In genomic region chr1:20660363-20661234, GRCh38 we compare ENCODE assay signal across 8 cellular contexts. TPM values are rescaled to one million over a fixed set of nuclear protein-coding genes. Genes with fewer than 3 reads are reported as not detected.
DNase-seq lines count a peak whose midpoint lies in the region; ATAC-seq and TF ChIP-seq lines count a peak whose summit lies in the region.

No MANE protein-coding gene starts in this region.

- peak overlapping the region; percentile 96 to 99 (median 98) for H3K27ac Mint-ChIP-seq in CD4-positive, alpha-beta memory T cell
- H3K27ac Mint-ChIP-seq in activated B cell treated with CpG ODN at 0.5 μM for 24 hours, result peak overlapping the region; percentile 98

- peak; percentile 0 for ATAC-seq in HG02798 (IDR thresholded peaks at IDR 0.05; ENCODE audit: poor library complexity, unreplicated experiment)
- ATAC-seq in activated B cell treated with CpG ODN at 0.5 μM for 24 hours (ENCODE audit: low read depth), result peak; percentile 1
- no peak for ATAC-seq in GM21529 (IDR thresholded peaks at IDR 0.05; ENCODE audit: unreplicated experiment)

- H3K27me3 ChIP-seq in CD4-positive, alpha-beta memory T cell (ENCODE audit: insufficient read depth, low read length), result no peaks in the 10 kb centered on the region

- peak overlapping the region; percentile 74 for H3K27ac ChIP-seq in CD4-positive, alpha-beta memory T cell (ENCODE audit: low read depth, low read length)

- no peaks in the 10 kb centered on the region for H3K27me3 Mint-ChIP-seq in CD4-positive, alpha-beta memory T cell
- H3K27me3 Mint-ChIP-seq in activated B cell treated with CpG ODN at 0.5 μM for 24 hours, result no peaks in the 10 kb centered on the region

- POLR2A ChIA-PET in CD4-positive, alpha-beta memory T cell (lab: Charles Lee; ENCODE audit: partially characterized antibody), result interaction anchor here (0.7 to 3.0 kb wide), 6 partner anchors 13 to 1792 kb away, joined by 3 to 24 read pairs (median 4); partner anchors contain the start of gene HP1BP3
- POLR2A ChIA-PET in activated B cell treated with CpG ODN at 0.5 μM for 24 hours (lab: Charles Lee), result interaction anchor here (0.6 to 1.9 kb wide), 14 partner anchors 17 to 1122 kb away, joined by 3 to 17 read pairs (median 4); partner anchors contain the start of genes HP1BP3, SH2D5 and USP48

- H3K4me3 ChIP-seq in CD4-positive, alpha-beta memory T cell (ENCODE audit: low read length in 2 of 2), result peak overlapping the region; percentile 86 to 98
- H3K4me3 ChIP-seq in fibroblast of villous mesenchyme (ENCODE audit: low read depth, low read length) (peak overlapping the region; percentile 97), skeletal muscle cell (ENCODE audit: low read depth, low read length) (peak overlapping the region; percentile 96)

- TF ChIP-seq CTCF in activated B cell treated with CpG ODN at 0.5 μM for 24 hours (IDR thresholded peaks at IDR 0.05) (no peak), fibroblast of villous mesenchyme (IDR thresholded peaks at IDR 0.05; ENCODE audit: insufficient read depth, low read depth, low read length) (no peak)

- H3K4me1 Mint-ChIP-seq in CD4-positive, alpha-beta memory T cell, result peaks cover 33 to 63% (median 44%) of the 10 kb centered on the region in 4 donors
- H3K4me1 Mint-ChIP-seq in activated B cell treated with CpG ODN at 0.5 μM for 24 hours, result peaks cover 33% of the 10 kb centered on the region

- peak overlapping the region; percentile 96 to 100 (median 98) for H3K4me3 Mint-ChIP-seq in CD4-positive, alpha-beta memory T cell
- peak overlapping the region; percentile 99 for H3K4me3 Mint-ChIP-seq in activated B cell treated with CpG ODN at 0.5 μM for 24 hours

- no peaks in the 10 kb centered on the region for H3K9me3 ChIP-seq in CD4-positive, alpha-beta memory T cell (ENCODE audit: control insufficient read depth in 1 of 2, low read length in 2 of 2)

- intact Hi-C loops in CD4-positive, alpha-beta memory T cell (cut with micrococcal nuclease), result loop anchor here (1.0 to 5.0 kb wide), 2 partner anchors 26 to 153 kb away; partner anchors contain the start of gene MUL1
- intact Hi-C loops in activated B cell treated with CpG ODN at 0.5 μM for 24 hours (cut with micrococcal nuclease), result loop anchor here (1.0 kb wide), 2 partner anchors 26 to 69 kb away; no protein-coding TSS in a partner anchor

- H3K9me3 Mint-ChIP-seq in CD4-positive, alpha-beta memory T cell, result no peaks in the 10 kb centered on the region
- H3K9me3 Mint-ChIP-seq in activated B cell treated with CpG ODN at 0.5 μM for 24 hours, result no peaks in the 10 kb centered on the region

- CTCF ChIA-PET in CD4-positive, alpha-beta memory T cell (lab: Charles Lee; ENCODE audit: partially characterized antibody), result interaction anchor here (0.9 to 2.0 kb wide), 7 partner anchors 19 to 535 kb away, joined by 3 to 10 read pairs (median 3); partner anchors contain the start of gene KIF17
- CTCF ChIA-PET in activated B cell treated with CpG ODN at 0.5 μM for 24 hours (lab: Charles Lee), result interaction anchor here (0.9 kb wide), 1 partner anchor 27 kb away, joined by 4 read pairs; no protein-coding TSS in a partner anchor

- H3K4me1 ChIP-seq in CD4-positive, alpha-beta memory T cell (ENCODE audit: insufficient read depth, low read length), result peaks cover 37% of the 10 kb centered on the region

- H3K36me3 ChIP-seq in CD4-positive, alpha-beta memory T cell (ENCODE audit: insufficient read depth, low read length), result peaks cover 30% of the 10 kb centered on the region

- DNase-seq in CD4-positive, alpha-beta memory T cell, result peak in 2 of 5 donors; percentile 29 to 61
- no peak for DNase-seq in activated B cell treated with CpG ODN at 0.5 μM for 24 hours
- DNase-seq in fibroblast of villous mesenchyme (ENCODE audit: low read depth), result no peak
- DNase-seq in skeletal muscle cell (ENCODE audit: low read depth), result no peak
- DNase-seq in HuH-7.5 (ENCODE audit: low spot score), result no peak
- no peak for DNase-seq in DMS79 treated with DMSO at 0.1 percent for 48 hours (lab: John Stamatoyannopoulos, UW)

- H3K36me3 Mint-ChIP-seq in CD4-positive, alpha-beta memory T cell, result peaks cover 11 to 49% of the 10 kb centered on the region in 2 donors
- peaks cover 54% of the 10 kb centered on the region for H3K36me3 Mint-ChIP-seq in activated B cell treated with CpG ODN at 0.5 μM for 24 hours (ENCODE audit: low read depth)

RNA-seq across cellular contexts. Expression of gene DDOST, which starts 0.6 kb away (rescaled TPM):
- total RNA-seq in CD4-positive, alpha-beta memory T cell, result 100 to 1,000 TPM; 133 to 134 TPM
- polyA plus RNA-seq in CD4-positive, alpha-beta memory T cell, result 100 to 1,000 TPM; 235 to 405 TPM
- total RNA-seq in activated B cell treated with CpG ODN at 0.5 μM for 24 hours (132 TPM in 2 replicates), fibroblast of villous mesenchyme (164 and 203 TPM in 2 replicates)

RNA-seq across cellular contexts. Expression of gene PINK1, which starts 27.3 kb away (rescaled TPM):
- total RNA-seq in CD4-positive, alpha-beta memory T cell, result 10 to 100 TPM; 19.5 to 21.7 TPM
- polyA plus RNA-seq in CD4-positive, alpha-beta memory T cell, result 10 to 100 TPM; 19.0 to 24.2 TPM
- total RNA-seq in activated B cell treated with CpG ODN at 0.5 μM for 24 hours, result 3.4 and 4.2 TPM in 2 replicates
- total RNA-seq in fibroblast of villous mesenchyme, result 61.3 and 64.4 TPM in 2 replicates

RNA-seq across cellular contexts. Expression of gene KIF17, which starts 57.2 kb away (rescaled TPM):
- total RNA-seq in CD4-positive, alpha-beta memory T cell, result not detected
- not detected for polyA plus RNA-seq in CD4-positive, alpha-beta memory T cell
- total RNA-seq in activated B cell treated with CpG ODN at 0.5 μM for 24 hours (not detected in 2 replicates), fibroblast of villous mesenchyme (0.64 and 2.2 TPM in 2 replicates)
